15 cellular contexts compared by ENCODE assay signal in the genomic region with DNA sequence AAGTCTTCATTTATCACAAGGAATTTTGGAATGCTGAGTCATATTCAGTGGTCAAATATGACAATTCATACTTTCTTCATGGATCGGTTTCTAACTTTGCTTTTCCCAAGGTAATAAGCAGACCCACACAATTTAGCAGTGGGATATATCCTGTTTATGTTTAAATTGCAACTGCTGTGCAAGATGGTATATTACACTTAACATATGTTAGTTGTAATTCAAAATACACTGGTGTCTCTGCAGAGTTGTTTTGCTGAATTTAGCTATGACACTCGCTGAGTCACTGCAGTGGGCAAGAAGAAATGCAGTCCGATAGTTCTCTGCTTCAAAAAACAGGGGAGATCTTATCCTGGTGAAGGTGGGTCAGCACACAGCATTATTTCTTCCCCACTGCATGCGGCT.
DNase-seq lines count a peak whose midpoint lies in the region; ATAC-seq and TF ChIP-seq lines count a peak whose summit lies in the region.
"Had no signal": no experiment of that assay in that cellular context is flagged by ENCODE, and none has a peak within 500 bp of the region (broad histone marks: within the 10 kb centered on the region; RNA-seq: fewer than 3 reads in every experiment).

No MANE protein-coding gene starts in this region.

- POLR2A ChIA-PET in IMR-90 (lab: Charles Lee; ENCODE audit: unreplicated experiment) = no interaction called here

- peak overlapping the region; percentile 62; the same call in 1 of the 2 replicates for H3K9ac ChIP-seq in IMR-90 (ENCODE audit: low read depth, low read length)

- peaks cover 12% of the 10 kb centered on the region for H3K4me1 ChIP-seq in IMR-90 (ENCODE audit: control insufficient read depth, insufficient read depth, low read length)
- H3K4me1 ChIP-seq in Peyer's patch = no peaks in the 10 kb centered on the region

- H3K79me1 ChIP-seq in IMR-90 (ENCODE audit: low read depth in 1 of 2, low read length in 2 of 2) = peaks cover 0 to 7% of the 10 kb centered on the region in 2 experiments; a peak in 1 of 4 replicates

- 20% methylated on average over 1 of the region's 4 CpGs; no CpG with 5 or more reads in 1 of the 2 experiments for WGBS in IMR-90 (ENCODE audit: extremely low coverage in 2 of 2, insufficient read length in 1 of 2), 2 experiments

- ATAC-seq in IMR-90 (ENCODE audit: low read depth) = peak; percentile 73

- H2BK15ac ChIP-seq in IMR-90 (ENCODE audit: low read depth, low read length) = peak overlapping the region; percentile 79; the same call in 1 of the 3 replicates

- peak overlapping the region; percentile 95 for H2BK5ac ChIP-seq in IMR-90 (ENCODE audit: low read depth, low read length, poor library complexity, severe bottlenecking)

- H3K23ac ChIP-seq in IMR-90 (ENCODE audit: low read depth, low read length) = peak overlapping the region; percentile 98

- peak overlapping the region; percentile 96 for H2AK5ac ChIP-seq in IMR-90 (ENCODE audit: low read depth, low read length)

- H4K8ac ChIP-seq in IMR-90 (ENCODE audit: low read depth in 2 of 2, low read length in 2 of 2) = peak overlapping the region; percentile 89 to 95

- peak overlapping the region; percentile 84 for H4K5ac ChIP-seq in IMR-90 (ENCODE audit: low read depth, low read length)

- H3K56ac ChIP-seq in IMR-90 (ENCODE audit: extremely low read depth, insufficient read depth, low read length) = peak overlapping the region; percentile 99

- dilution Hi-C loops in IMR-90 (cut with HindIII; ENCODE audit: low sequenced_read_pairs, unreplicated experiment) = no loop called here

- peak overlapping the region; percentile 92 for H3K27ac ChIP-seq in IMR-90 (ENCODE audit: insufficient read depth, low read length)
- H3K27ac ChIP-seq in Peyer's patch = no peak overlapping the region

- BruUV-seq in IMR-90 (replicated peaks; lab: Mats Ljungman, UMichigan) = no TSS peak

- no peak overlapping the region for H2AFZ ChIP-seq in IMR-90 (replicated peaks; ENCODE audit: low read length, poor library complexity)

- no peaks in the 10 kb centered on the region for H3K36me3 ChIP-seq in IMR-90 (ENCODE audit: control insufficient read depth, insufficient read depth, low read length)
- no peaks in the 10 kb centered on the region for H3K36me3 ChIP-seq in Peyer's patch

- no peaks in the 10 kb centered on the region for H4K20me1 ChIP-seq in IMR-90 (ENCODE audit: insufficient read depth, low read length)

- peaks cover 5% of the 10 kb centered on the region; the same call in 1 of the 2 replicates for H3K9me1 ChIP-seq in IMR-90 (ENCODE audit: insufficient read depth, low read length)

- no peak; the same call in 1 of the 2 replicates for TF ChIP-seq POLR2A in IMR-90 (IDR thresholded peaks at IDR 0.05; ENCODE audit: low read depth, low read length)
- no peak for TF ChIP-seq POLR2A in Peyer's patch (IDR thresholded peaks at IDR 0.05)

- H3K14ac ChIP-seq in IMR-90 (replicated peaks; ENCODE audit: low read depth, low read length) = peak overlapping the region; percentile 98

- H2BK20ac ChIP-seq in IMR-90 (ENCODE audit: low read depth, low read length) = peak overlapping the region; percentile 100

- TF ChIP-seq CTCF in IMR-90 (conservative IDR thresholded peaks at IDR 0.05; ENCODE audit: low read depth, low read length) (no peak), Peyer's patch (IDR thresholded peaks at IDR 0.05) (no peak)

- peak overlapping the region; percentile 27 for H3K4me2 ChIP-seq in IMR-90 (ENCODE audit: low read depth, low read length)

- H3K4me3 ChIP-seq in IMR-90 (ENCODE audit: insufficient read depth, low read depth, low read length) (no peak overlapping the region; the same call in 1 of the 2 replicates), Peyer's patch (no peak overlapping the region)

- H2AK9ac ChIP-seq in IMR-90 (replicated peaks; ENCODE audit: low read depth, low read length, poor library complexity) = no peak overlapping the region

- intact Hi-C loops in IMR-90 (cut with micrococcal nuclease) = loop anchor here (5.0 kb wide), 1 partner anchor 39 kb away; no protein-coding TSS in a partner anchor

- CTCF ChIA-PET in IMR-90 (lab: Yijun Ruan, JAX) = interaction anchor here (0.5 to 1.1 kb wide), 3 partner anchors 52 to 369 kb away, joined by 3 to 4 read pairs (median 3); no protein-coding TSS in a partner anchor

- H3K18ac ChIP-seq in IMR-90 (ENCODE audit: low read depth, low read length) = peak overlapping the region; percentile 97

- TF ChIP-seq RAD21 in IMR-90 (IDR thresholded peaks at IDR 0.05; ENCODE audit: low read length) = no peak

- H3K4ac ChIP-seq in IMR-90 (ENCODE audit: low read depth, low read length) = peak overlapping the region; percentile 98

- no peaks in the 10 kb centered on the region for H3K27me3 ChIP-seq in IMR-90 (ENCODE audit: control insufficient read depth, insufficient read depth, low read length)
- no peaks in the 10 kb centered on the region for H3K27me3 ChIP-seq in Peyer's patch

- DNase-seq in AG08396 (ENCODE audit: low spot score) (peak; percentile 36), IMR-90 (peak; percentile 90), brain pericyte (ENCODE audit: low read depth, low spot score) (peak; percentile 22), kidney glomerular epithelial cell (lab: John Stamatoyannopoulos, UW) (peak; percentile 35), activated T-cell treated with anti-CD3 and anti-CD28 coated beads for 4 hours (no peak), Peyer's patch (no peak), NK-92 (lab: John Stamatoyannopoulos, UW; ENCODE audit: unreplicated experiment) (no peak)
- no peak for DNase-seq in NK-92 treated with Interleukin-12 subunit alpha and Interleukin-12 subunit beta, amount 100 ng/mL, for 24 hours (lab: John Stamatoyannopoulos, UW)
- DNase-seq: activated CD8-positive, alpha-beta memory T cell treated with anti-CD3 and anti-CD28 coated beads, Interleukin-2, amount 50 U/mL, for 48 hours; activated naive CD8-positive, alpha-beta T cell treated with anti-CD3 and anti-CD28 coated beads for 36 hours; AML-193; head of caudate nucleus; NCI-H146; NCI-H748 treated with DMSO at 0.1 percent for 48 hours; SHP77 had no signal

- in situ Hi-C loops in IMR-90 (cut with MboI; ENCODE audit: low sequenced_read_pairs) = no loop called here

- H4K91ac ChIP-seq in IMR-90 (ENCODE audit: insufficient read depth, low read depth, low read length) = peak overlapping the region; percentile 91

- peak overlapping the region; percentile 99 for H2BK120ac ChIP-seq in IMR-90 (ENCODE audit: low read depth, low read length)

- H3K9me3 ChIP-seq in IMR-90 (ENCODE audit: control insufficient read depth, insufficient read depth, low read length) (no peaks in the 10 kb centered on the region), Peyer's patch (no peaks in the 10 kb centered on the region)

TF ChIP-seq in IMR-90, 13 proteins besides CTCF, POLR2A, EP300 and RAD21:
- no peak for TF ChIP-seq BHLHE40 (IDR thresholded peaks at IDR 0.05; ENCODE audit: low read depth, low read length)
- peak; percentile 72 for TF ChIP-seq FOS (IDR thresholded peaks at IDR 0.05; ENCODE audit: low read depth, low read length)
- no peak for TF ChIP-seq MXI1 (IDR thresholded peaks at IDR 0.05; ENCODE audit: borderline replicate concordance, low read depth, low read length)
- TF ChIP-seq SMC3 (IDR thresholded peaks at IDR 0.05; ENCODE audit: low read depth, low read length) = no peak
- TF ChIP-seq MAZ (IDR thresholded peaks at IDR 0.05; ENCODE audit: borderline replicate concordance, low read depth, low read length) = no peak
- TF ChIP-seq NFE2L2 (IDR thresholded peaks at IDR 0.05; ENCODE audit: low read depth, low read length) = peak; percentile 81
- TF ChIP-seq, protein P1, sequence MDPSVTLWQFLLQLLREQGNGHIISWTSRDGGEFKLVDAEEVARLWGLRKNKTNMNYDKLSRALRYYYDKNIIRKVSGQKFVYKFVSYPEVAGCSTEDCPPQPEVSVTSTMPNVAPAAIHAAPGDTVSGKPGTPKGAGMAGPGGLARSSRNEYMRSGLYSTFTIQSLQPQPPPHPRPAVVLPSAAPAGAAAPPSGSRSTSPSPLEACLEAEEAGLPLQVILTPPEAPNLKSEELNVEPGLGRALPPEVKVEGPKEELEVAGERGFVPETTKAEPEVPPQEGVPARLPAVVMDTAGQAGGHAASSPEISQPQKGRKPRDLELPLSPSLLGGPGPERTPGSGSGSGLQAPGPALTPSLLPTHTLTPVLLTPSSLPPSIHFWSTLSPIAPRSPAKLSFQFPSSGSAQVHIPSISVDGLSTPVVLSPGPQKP (IDR thresholded peaks at IDR 0.05; ENCODE audit: borderline replicate concordance, low read depth, low read length) = no peak
- peak; percentile 46 for TF ChIP-seq MAFK (IDR thresholded peaks at IDR 0.05; ENCODE audit: low read depth, low read length)
- TF ChIP-seq RFX5 (IDR thresholded peaks at IDR 0.05; ENCODE audit: low read depth, low read length) = no peak
- TF ChIP-seq CEBPB (IDR thresholded peaks at IDR 0.05; ENCODE audit: low read depth, low read length) = no peak
TF ChIP-seq in IMR-90: peak in this region for 3.

Comparison
In these comparisons a context has a peak if more than half of its experiments do, and no peak if none do; other contexts are left out.
1. DNase-seq: peak in AG08396 (single experiment), IMR-90 (single experiment), brain pericyte (single experiment) and kidney glomerular epithelial cell (single experiment); none in activated T-cell treated with anti-CD3 and anti-CD28 coated beads for 4 hours (single experiment), Peyer's patch (0 of 3), NK-92 (single experiment) and NK-92 treated with Interleukin-12 subunit alpha and Interleukin-12 subunit beta, amount 100 ng/mL, for 24 hours (single experiment).